Comparison of ENCODE assay signal across 21 cellular contexts in genomic region chrX:124796989-124797388, GRCh38.
"Had no signal": no experiment of that assay in that cellular context is flagged by ENCODE, and none has a peak within 500 bp of the region (broad histone marks: within the 10 kb centered on the region; RNA-seq: fewer than 3 reads in every experiment).

No MANE protein-coding gene starts in this region.

- H3K27ac Mint-ChIP-seq: dendritic cell treated with granulocyte-macrophage colony-stimulating factor and Interleukin-4, amounts not matched to agents 40 ng/mL and 50 ng/mL, for 4 days; effector memory CD8-positive, alpha-beta T cell; endodermal cell had no signal

- H3K4me3 Mint-ChIP-seq: dendritic cell treated with granulocyte-macrophage colony-stimulating factor and Interleukin-4, amounts not matched to agents 40 ng/mL and 50 ng/mL, for 4 days; effector memory CD8-positive, alpha-beta T cell; endodermal cell had no signal

- H3K27me3 Mint-ChIP-seq: dendritic cell treated with granulocyte-macrophage colony-stimulating factor and Interleukin-4, amounts not matched to agents 40 ng/mL and 50 ng/mL, for 4 days; effector memory CD8-positive, alpha-beta T cell had no signal

- DNase-seq: colonic mucosa; cortex of kidney; dermis blood vessel endothelial cell; dorsolateral prefrontal cortex; effector CD4-positive, alpha-beta T cell; effector CD8-positive, alpha-beta T cell; effector memory CD4-positive, alpha-beta T cell; effector memory CD8-positive, alpha-beta T cell; endodermal cell; esophagus squamous epithelium; foreskin fibroblast; foreskin keratinocyte; foreskin melanocyte; gastrocnemius medialis; glutamatergic neuron; head of caudate nucleus; heart left ventricle; heart right ventricle had no signal

- H3K4me1 Mint-ChIP-seq: endodermal cell had no signal

- ATAC-seq: effector memory CD8-positive, alpha-beta T cell; esophagus mucosa; foreskin keratinocyte; gastrocnemius medialis; gastroesophageal sphincter; heart left ventricle; heart right ventricle had no signal
